Comparison of ENCODE assay signal across 12 cellular contexts in genomic region chr2:43199492-43200481, GRCh38. TPM values are rescaled to one million over a fixed set of nuclear protein-coding genes. Genes with fewer than 3 reads are reported as not detected.
DNase-seq lines count a peak whose midpoint lies in the region; ATAC-seq, FAIRE-seq and TF ChIP-seq lines count a peak whose summit lies in the region.
"Had no signal": no experiment of that assay in that cellular context is flagged by ENCODE, and none has a peak within 500 bp of the region (broad histone marks: within the 10 kb centered on the region; RNA-seq: fewer than 3 reads in every experiment).

No MANE protein-coding gene starts in this region.

- H3K36me3 ChIP-seq in H7 (replicated peaks; ENCODE audit: control insufficient read depth, insufficient read depth, low read length) (no peaks in the 10 kb centered on the region), Panc1 (ENCODE audit: control insufficient read depth, insufficient read depth, low read length) (no peaks in the 10 kb centered on the region), keratinocyte (ENCODE audit: control insufficient read depth in 2 of 2, extremely low read depth in 1 of 2, insufficient read depth in 2 of 2, low read length in 2 of 2) (no peaks in the 10 kb centered on the region), stomach (no peaks in the 10 kb centered on the region), testis (ENCODE audit: low read depth, missing control alignments) (no peaks in the 10 kb centered on the region)

- intact Hi-C loops in Panc1 (cut with micrococcal nuclease; ENCODE audit: unreplicated experiment) = no loop called here
- intact Hi-C loops in stomach (cut with DNase I; ENCODE audit: low total_unique reads) = no loop called here
- intact Hi-C loops in testis (cut with DNase I; ENCODE audit: low total_unique reads) = no loop called here

- dilution Hi-C loops in keratinocyte (cut with MboI; ENCODE audit: extremely low pct_ligation_motif_present, low sequenced_read_pairs) = no loop called here

- H3K27me3 ChIP-seq in H7 (ENCODE audit: control insufficient read depth, insufficient read depth, low read length) (no peaks in the 10 kb centered on the region), Panc1 (ENCODE audit: control insufficient read depth, insufficient read depth, low read length) (no peaks in the 10 kb centered on the region), keratinocyte (ENCODE audit: control insufficient read depth, extremely low read depth, insufficient read depth, low read length) (no peaks in the 10 kb centered on the region), stomach (no peaks in the 10 kb centered on the region), testis (no peaks in the 10 kb centered on the region)

- ATAC-seq in Panc1 = peak; percentile 52; the same call in 1 of the 2 replicates
- ATAC-seq: naive thymus-derived CD4-positive, alpha-beta T cell had no signal

- no peak for TF ChIP-seq CTCF in Panc1 (IDR thresholded peaks at IDR 0.05)
- TF ChIP-seq CTCF in keratinocyte (optimal IDR thresholded peaks at IDR 0.05 in 1 of 3, IDR thresholded peaks at IDR 0.05 in 1 of 3, conservative IDR thresholded peaks at IDR 0.05 in 1 of 3; ENCODE audit: extremely low read depth in 1 of 3, insufficient read depth in 2 of 3, low read length in 3 of 3) = peak in 1 of 3 experiments; percentile 11
- no peak for TF ChIP-seq CTCF in stomach (IDR thresholded peaks at IDR 0.05)
- no peak for TF ChIP-seq CTCF in GM13976 (IDR thresholded peaks at IDR 0.05; ENCODE audit: borderline replicate concordance, control extremely low read depth, extremely low read depth, insufficient read depth, missing control alignments)
- TF ChIP-seq CTCF in testis (IDR thresholded peaks at IDR 0.05) = no peak

- DNase-seq in H7 (peak; percentile 71), Panc1 (ENCODE audit: low read depth, low spot score) (no peak), keratinocyte (ENCODE audit: low read depth, low spot score) (peak; percentile 68), stomach (peak; percentile 66), NCI-H1694 (lab: John Stamatoyannopoulos, UW) (no peak), NCI-H446 treated with DMSO at 0.1 percent for 48 hours (lab: John Stamatoyannopoulos, UW) (no peak), GM13976 (ENCODE audit: low spot score) (no peak), testis (no peak)
- DNase-seq: COR-L47; naive thymus-derived CD4-positive, alpha-beta T cell; NCI-H2029 treated with DMSO at 0.1 percent for 48 hours had no signal

- no peaks in the 10 kb centered on the region for H4K20me1 ChIP-seq in keratinocyte (ENCODE audit: control insufficient read depth, extremely low read depth, insufficient read depth, low read length)

- POLR2A ChIA-PET in Panc1 (lab: Charles Lee) = no interaction called here

- no peak for TF ChIP-seq POLR2A in stomach (IDR thresholded peaks at IDR 0.05)
- TF ChIP-seq POLR2A in testis (IDR thresholded peaks at IDR 0.05) = no peak

- no peak for TF ChIP-seq EP300 in stomach (IDR thresholded peaks at IDR 0.05)

- CTCF ChIA-PET in Panc1 (lab: Charles Lee) = no interaction called here

- 68 to 78% (median 71%) methylated on average over 14 to 16 of the region's 16 CpGs for WGBS in stomach, 5 donors
- WGBS in testis, 2 donors = 81 to 83% methylated on average over 11 to 16 of the region's 16 CpGs

- H3K4me1 ChIP-seq in Panc1 (ENCODE audit: control insufficient read depth, insufficient read depth, low read length) (peaks cover 5% of the 10 kb centered on the region; the same call in 1 of the 2 replicates), keratinocyte (ENCODE audit: control insufficient read depth, extremely low read depth, insufficient read depth, low read length) (peaks cover 11% of the 10 kb centered on the region), stomach (peaks cover 9 to 41% (median 14%) of the 10 kb centered on the region in 4 donors), testis (no peaks in the 10 kb centered on the region)

- no peaks in the 10 kb centered on the region for H3K79me2 ChIP-seq in keratinocyte (ENCODE audit: control insufficient read depth, insufficient read depth, low read length)

- H2AFZ ChIP-seq in keratinocyte (ENCODE audit: control insufficient read depth, low read length) = peak overlapping the region; percentile 47

- H3K4me3 ChIP-seq in H7 (ENCODE audit: insufficient read depth, low read depth, low read length) = no peak overlapping the region
- no peak overlapping the region for H3K4me3 ChIP-seq in Panc1 (ENCODE audit: low read depth in 2 of 2, low read length in 2 of 2)
- H3K4me3 ChIP-seq in keratinocyte (ENCODE audit: control insufficient read depth in 2 of 3, extremely low read depth in 1 of 3, insufficient read depth in 2 of 3, low read depth in 1 of 3, low read length in 3 of 3) = no peak overlapping the region
- H3K4me3 ChIP-seq in stomach = no peak overlapping the region
- H3K4me3 ChIP-seq in testis = no peak overlapping the region

- H3K4me2 ChIP-seq in keratinocyte (ENCODE audit: control insufficient read depth, extremely low read depth, insufficient read depth, low read depth, low read length) = peak overlapping the region; percentile 41

- in situ Hi-C loops in Panc1 (cut with HindIII; ENCODE audit: low pct_unique_long_range_greater_than_20kb, low sequenced_read_pairs) (no loop called here), GM13976 (cut with MboI; ENCODE audit: low sequenced_read_pairs, unreplicated experiment) (no loop called here)

- peak; percentile 73 for FAIRE-seq in keratinocyte (lab: Jason Lieb, UNC)
- FAIRE-seq: GM12891 had no signal

- H3K9me3 ChIP-seq in Panc1 (ENCODE audit: control insufficient read depth, insufficient read depth, low read depth, low read length) (no peaks in the 10 kb centered on the region), keratinocyte (ENCODE audit: control insufficient read depth, low read depth, low read length) (no peaks in the 10 kb centered on the region), stomach (no peaks in the 10 kb centered on the region), testis (no peaks in the 10 kb centered on the region)

- peak overlapping the region; percentile 13 for H3K9ac ChIP-seq in keratinocyte (ENCODE audit: control insufficient read depth, extremely low read depth, insufficient read depth, low read length)

- no TSS peak for BruUV-seq in Panc1 (replicated peaks; lab: Mats Ljungman, UMichigan)

- H3K27ac ChIP-seq in Panc1 (ENCODE audit: low read length) (no peak overlapping the region), keratinocyte (ENCODE audit: control insufficient read depth, insufficient read depth, low read length) (peak overlapping the region; percentile 10), stomach (peak overlapping the region; percentile 44 to 76 (median 69)), testis (no peak overlapping the region)

- no peaks in the 10 kb centered on the region for H3K9me1 ChIP-seq in keratinocyte (ENCODE audit: control insufficient read depth, extremely low read depth, insufficient read depth, low read length)

RNA-seq across cellular contexts. Expression of gene ZFP36L2, which starts 26.6 kb away (rescaled TPM):
- total RNA-seq in H7 (2014; rRNA removed; shearing (Covaris generic)) = 9.5 and 12.0 TPM in 2 replicates
- total RNA-seq in Panc1 (2021; ENCODE audit: unreplicated experiment) (46.3 TPM), stomach (100 to 1,000 TPM in 3 of 5 donors, 10 to 100 TPM in 2; 49.1 to 189 (median 109) TPM), testis (10 to 100 TPM; 35.7 to 54.4 TPM)
- polyA plus RNA-seq in Panc1 (2012; ENCODE audit: insufficient read length) = 29.3 TPM
- polyA plus RNA-seq in keratinocyte (27.1 to 52.4 TPM (median 48.5 TPM) in 3 replicates), stomach (10 to 100 TPM; 43.7 to 89.2 (median 44.0) TPM), testis (ENCODE audit: insufficient read depth, low read depth, low replicate concordance) (45.4 TPM)
- 190 TPM for polyA plus RNA-seq in keratinocyte (2011; ENCODE audit: low read depth)
- polyA plus RNA-seq in keratinocyte (2011; cell fraction: cytosol; rRNA removed) = 38.1 and 45.1 TPM in 2 replicates
- polyA plus RNA-seq in keratinocyte (2011; cell fraction: nucleus; rRNA removed) = 77.7 and 84.9 TPM in 2 replicates
- 151 and 162 TPM in 2 replicates for polyA plus RNA-seq in keratinocyte (2012; ENCODE audit: low replicate concordance)
- 7.8 to 24.2 TPM (median 16.0 TPM) in 3 replicates for polyA minus RNA-seq in keratinocyte
- polyA minus RNA-seq in keratinocyte (2011; cell fraction: cytosol; rRNA and poly(A)+ RNA removed) = 89.6 TPM
- polyA minus RNA-seq in keratinocyte (2011; cell fraction: nucleus; rRNA and poly(A)+ RNA removed) = 50.5 and 70.1 TPM in 2 replicates

Comparison
In these comparisons a context has a peak if more than half of its experiments do, and no peak if none do; other contexts are left out.
1. DNase-seq: peak in H7 (single experiment), keratinocyte (single experiment) and stomach (single experiment); none in Panc1 (single experiment), NCI-H1694 (single experiment), NCI-H446 treated with DMSO at 0.1 percent for 48 hours (single experiment), GM13976 (single experiment) and testis (single experiment).
2. H3K27ac ChIP-seq: peak in keratinocyte (single experiment) and stomach (5 of 5); none in Panc1 (single experiment) and testis (0 of 2).